In genomic region chr14:60720962-60721330, GRCh38 we compare ENCODE assay signal across 9 cellular contexts. TPM values are rescaled to one million over a fixed set of nuclear protein-coding genes. Genes with fewer than 3 reads are reported as not detected.
DNase-seq lines count a peak whose midpoint lies in the region; TF ChIP-seq lines count a peak whose summit lies in the region.
"Had no signal": no experiment of that assay in that cellular context is flagged by ENCODE, and none has a peak within 500 bp of the region (broad histone marks: within the 10 kb centered on the region; RNA-seq: fewer than 3 reads in every experiment).

No MANE protein-coding gene starts in this region.

- CTCF ChIA-PET in activated naive CD4-positive, alpha-beta T cell treated with anti-CD3 and anti-CD28 coated beads, Interleukin-2, amount 10 ng/mL, durations not matched to agents 7 days and 5 days (lab: Charles Lee), result interaction anchor here (1.2 kb wide), 1 partner anchor 9 kb away, joined by 3 read pairs; no protein-coding TSS in a partner anchor

- H3K36me3 Mint-ChIP-seq in activated naive CD4-positive, alpha-beta T cell treated with anti-CD3 and anti-CD28 coated beads, Interleukin-2, amount 10 ng/mL, durations not matched to agents 7 days and 5 days, result peaks cover 2% of the 10 kb centered on the region
- H3K36me3 Mint-ChIP-seq in activated naive CD8-positive, alpha-beta T cell, result no peaks in the 10 kb centered on the region
- H3K36me3 Mint-ChIP-seq in immature natural killer cell, result no peaks in the 10 kb centered on the region

- no peaks in the 10 kb centered on the region for H3K9me3 ChIP-seq in tibial artery

- intact Hi-C loops in tibial artery (cut with DNase I; ENCODE audit: low total_unique reads), result loop anchor here (5.0 kb wide), 1 partner anchor 69 kb away; no protein-coding TSS in a partner anchor

- no peaks in the 10 kb centered on the region for H3K36me3 ChIP-seq in tibial artery

- DNase-seq in activated naive CD4-positive, alpha-beta T cell treated with anti-CD3 and anti-CD28 coated beads, Interleukin-2, amount 10 ng/mL, durations not matched to agents 7 days and 5 days, result no peak
- no peak for DNase-seq in activated naive CD4-positive, alpha-beta T cell treated with anti-CD3 and anti-CD28 coated beads, Interleukin-2, amount 50 U/mL, for 16 hours
- DNase-seq in immature natural killer cell, result no peak
- DNase-seq in tibial artery, result no peak
- no peak for DNase-seq in inferior parietal cortex (ENCODE audit: extremely low spot score)
- DNase-seq in activated gamma-delta T cell treated with Interleukin-2 at 50 U/mL for 16 hours, result no peak
- DNase-seq in activated CD4-positive, alpha-beta T cell treated with anti-CD3 and anti-CD28 coated beads, Interleukin-2, amount 50 U/mL, for 48 hours, result no peak
- DNase-seq: DND-41 had no signal

- peaks cover 0 to 22% (median 9%) of the 10 kb centered on the region in 4 donors for H3K4me1 ChIP-seq in tibial artery

- H3K4me3 ChIP-seq in tibial artery, result peak overlapping the region; percentile 71 to 76

- H3K27ac ChIP-seq in tibial artery, result peak overlapping the region; percentile 77 to 88

- TF ChIP-seq CTCF in tibial artery (IDR thresholded peaks at IDR 0.05), result no peak

- H3K27ac Mint-ChIP-seq in activated naive CD4-positive, alpha-beta T cell treated with anti-CD3 and anti-CD28 coated beads, Interleukin-2, amount 10 ng/mL, durations not matched to agents 7 days and 5 days, result no peak overlapping the region
- H3K27ac Mint-ChIP-seq in activated naive CD8-positive, alpha-beta T cell, result no peak overlapping the region
- H3K27ac Mint-ChIP-seq in immature natural killer cell, result no peak overlapping the region

- H3K4me1 Mint-ChIP-seq in activated naive CD4-positive, alpha-beta T cell treated with anti-CD3 and anti-CD28 coated beads, Interleukin-2, amount 10 ng/mL, durations not matched to agents 7 days and 5 days, result peaks cover 22% of the 10 kb centered on the region
- peaks cover 18% of the 10 kb centered on the region for H3K4me1 Mint-ChIP-seq in activated naive CD8-positive, alpha-beta T cell (ENCODE audit: low read depth)
- H3K4me1 Mint-ChIP-seq in immature natural killer cell, result peaks cover 21 to 33% of the 10 kb centered on the region in 2 donors

- no peaks in the 10 kb centered on the region for H3K9me3 Mint-ChIP-seq in activated naive CD4-positive, alpha-beta T cell treated with anti-CD3 and anti-CD28 coated beads, Interleukin-2, amount 10 ng/mL, durations not matched to agents 7 days and 5 days
- no peaks in the 10 kb centered on the region for H3K9me3 Mint-ChIP-seq in activated naive CD8-positive, alpha-beta T cell (ENCODE audit: low read depth)
- H3K9me3 Mint-ChIP-seq in immature natural killer cell, result no peaks in the 10 kb centered on the region

- H3K4me3 Mint-ChIP-seq in activated naive CD4-positive, alpha-beta T cell treated with anti-CD3 and anti-CD28 coated beads, Interleukin-2, amount 10 ng/mL, durations not matched to agents 7 days and 5 days, result peak overlapping the region; percentile 37
- peak overlapping the region; percentile 72 for H3K4me3 Mint-ChIP-seq in activated naive CD8-positive, alpha-beta T cell
- peak overlapping the region; percentile 5 to 69 (median 59) for H3K4me3 Mint-ChIP-seq in immature natural killer cell

- no peaks in the 10 kb centered on the region for H3K27me3 ChIP-seq in tibial artery

- H3K27me3 Mint-ChIP-seq in activated naive CD4-positive, alpha-beta T cell treated with anti-CD3 and anti-CD28 coated beads, Interleukin-2, amount 10 ng/mL, durations not matched to agents 7 days and 5 days, result peaks cover 73% of the 10 kb centered on the region
- peaks cover 32% of the 10 kb centered on the region for H3K27me3 Mint-ChIP-seq in activated naive CD8-positive, alpha-beta T cell
- peaks cover 17 to 37% (median 27%) of the 10 kb centered on the region in 3 donors for H3K27me3 Mint-ChIP-seq in immature natural killer cell (ENCODE audit: low read depth in 3 of 3)

RNA-seq across cellular contexts. Expression of gene SIX4, which starts 3.2 kb away (rescaled TPM):
- polyA plus RNA-seq in immature natural killer cell, result not detected

RNA-seq across cellular contexts. Expression of gene MNAT1, which starts 13.6 kb away (rescaled TPM):
- polyA plus RNA-seq in immature natural killer cell, result 10 to 100 TPM; 18.7 to 30.8 (median 27.7) TPM
